In the genomic region with DNA sequence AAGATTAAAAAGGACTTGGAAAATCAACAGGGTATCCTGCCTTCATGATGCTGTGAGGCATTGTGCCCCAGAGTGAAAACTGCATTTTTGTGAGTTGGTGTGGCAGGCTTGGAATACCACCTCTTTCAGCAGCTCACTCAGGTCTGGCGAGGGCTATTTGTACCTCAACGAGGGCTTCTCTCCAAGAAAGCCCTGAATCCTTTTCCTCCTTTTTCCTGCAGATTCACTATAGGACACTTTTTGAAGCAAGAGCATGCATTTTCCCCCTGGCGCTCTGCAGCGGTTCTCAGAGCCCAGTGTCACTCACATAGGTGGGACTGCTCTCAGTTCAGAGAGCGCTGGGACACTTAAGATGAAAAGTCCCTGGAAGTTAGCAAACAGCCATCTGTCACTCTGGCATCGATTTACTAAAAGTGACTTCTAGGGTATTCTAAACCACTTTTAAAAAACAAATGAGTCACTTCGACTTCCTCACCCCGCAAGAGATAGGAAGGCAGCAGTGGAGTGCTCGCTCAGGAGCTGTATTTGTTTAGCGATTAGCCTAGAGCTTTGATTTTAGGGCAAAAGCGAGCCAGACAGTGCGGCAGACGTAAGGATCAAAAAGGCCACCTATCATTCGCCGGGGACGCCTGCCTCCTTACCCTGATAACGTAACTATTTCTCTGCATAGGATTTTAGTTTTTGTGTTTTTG, we compare ENCODE assay signal across 8 cellular contexts. TPM values are rescaled to one million over a fixed set of nuclear protein-coding genes. Genes with fewer than 3 reads are reported as not detected.
A peak's percentile ranks its signal among the peaks of the same experiment; 100 is the strongest.
DNase-seq lines count a peak whose midpoint lies in the region; ATAC-seq, FAIRE-seq and TF ChIP-seq lines count a peak whose summit lies in the region.

No MANE protein-coding gene starts in this region.

- POLR2A ChIA-PET in HEK293T (lab: Yijun Ruan, JAX) (interaction anchor here (0.7 to 1.0 kb wide), 2 partner anchors 9 to 17 kb away, joined by 3 read pairs; no protein-coding TSS in a partner anchor), HepG2 (lab: Yijun Ruan, JAX) (interaction anchor here (0.7 to 2.7 kb wide), 19 partner anchors 8 to 316 kb away, joined by 3 to 19 read pairs (median 4); a partner anchor contains a TSS)

- H3K4me2 ChIP-seq in HepG2 (ENCODE audit: low read depth, low read length) = peak overlapping the region; percentile 91

- TF ChIP-seq RAD21 in HepG2 (CRISPR knock-in tag; IDR thresholded peaks at IDR 0.05) = no peak

- H4K20me1 ChIP-seq in HepG2 (ENCODE audit: insufficient read depth, low read length) = peaks cover 10% of the 10 kb centered on the region

- intact Hi-C loops in ascending aorta (cut with DNase I) (no loop called here), HepG2 (cut with micrococcal nuclease; ENCODE audit: unreplicated experiment) (loop anchor here (1.0 to 10.0 kb wide), 2 partner anchors 97 to 284 kb away; a partner anchor contains a TSS), transverse colon (cut with DNase I; ENCODE audit: low total_unique reads) (no loop called here)

- no peaks in the 10 kb centered on the region for H3K9me3 ChIP-seq in ascending aorta
- peaks cover 28% of the 10 kb centered on the region for H3K9me3 ChIP-seq in HepG2 (ENCODE audit: low read length)
- peaks cover 4 to 16% of the 10 kb centered on the region in 2 donors for H3K9me3 ChIP-seq in transverse colon

- BruUV-seq in HepG2 (replicated peaks; lab: Mats Ljungman, UMichigan) = no TSS peak

- H3K27ac ChIP-seq in ACC112 (ENCODE audit: low read depth, low read length) (no peak overlapping the region), ascending aorta (peak overlapping the region in 1 of 2 donors; percentile 62), HepG2 (ENCODE audit: extremely low read length, insufficient read depth, low read length) (peak overlapping the region; percentile 82), transverse colon (peak overlapping the region in 1 of 4 donors; percentile 8)

- H3K36me3 ChIP-seq in ACC112 (ENCODE audit: insufficient read depth, low read length) = no peaks in the 10 kb centered on the region
- no peaks in the 10 kb centered on the region for H3K36me3 ChIP-seq in ascending aorta
- H3K36me3 ChIP-seq in HepG2 (replicated peaks in 1 of 2; ENCODE audit: control insufficient read depth in 1 of 2, insufficient read depth in 2 of 2, low read length in 2 of 2) = no peaks in the 10 kb centered on the region
- H3K36me3 ChIP-seq in transverse colon = no peaks in the 10 kb centered on the region

- H3K4me1 ChIP-seq in ACC112 (ENCODE audit: control insufficient read depth, insufficient read depth, low read length, unreplicated experiment) = peaks cover 4% of the 10 kb centered on the region
- no peaks in the 10 kb centered on the region for H3K4me1 ChIP-seq in ascending aorta
- peaks cover 38% of the 10 kb centered on the region for H3K4me1 ChIP-seq in HepG2 (ENCODE audit: insufficient read depth, low read length)
- H3K4me1 ChIP-seq in transverse colon = peaks cover 4 to 21% (median 13%) of the 10 kb centered on the region in 4 donors

- in situ Hi-C loops in HepG2 (cut with HindIII; ENCODE audit: extremely low pct_ligation_motif_present, low pct_unique_long_range_greater_than_20kb) = loop anchor here (5.0 kb wide), 1 partner anchor 277 kb away; no protein-coding TSS in a partner anchor
- in situ Hi-C loops in transverse colon (cut with MboI; ENCODE audit: low pct_ligation_motif_present in 1 of 4, low pct_unique_long_range_greater_than_20kb in 1 of 4, low sequenced_read_pairs in 3 of 4) = no loop called here

- H3K27me3 ChIP-seq in ACC112 (ENCODE audit: insufficient read depth, low read length) (peaks cover 70% of the 10 kb centered on the region), ascending aorta (no peaks in the 10 kb centered on the region), HepG2 (ENCODE audit: control insufficient read depth in 1 of 2, insufficient read depth in 2 of 2, low read length in 2 of 2) (no peaks in the 10 kb centered on the region; a peak in 2 of 5 replicates), transverse colon (peaks cover 69% of the 10 kb centered on the region)

- TF ChIP-seq CTCF in ascending aorta (IDR thresholded peaks at IDR 0.05) = no peak
- TF ChIP-seq CTCF in HepG2 (CRISPR knock-in tag; IDR thresholded peaks at IDR 0.05) = no peak
- TF ChIP-seq CTCF in transverse colon (IDR thresholded peaks at IDR 0.05) = no peak

- H2AFZ ChIP-seq in ACC112 (ENCODE audit: low read length, unreplicated experiment) (peak overlapping the region; percentile 34), HepG2 (ENCODE audit: low read length) (no peak overlapping the region)

- H3K79me2 ChIP-seq in ACC112 (ENCODE audit: control insufficient read depth, insufficient read depth, low read length, unreplicated experiment) (no peaks in the 10 kb centered on the region), HepG2 (ENCODE audit: insufficient read depth, low read length) (peaks cover 43% of the 10 kb centered on the region)

- ATAC-seq in HepG2 = peak; percentile 81
- no peak for ATAC-seq in HG02763 (IDR thresholded peaks at IDR 0.05; ENCODE audit: unreplicated experiment)

- peak; percentile 53 to 98; a peak in 3 of 4 replicates for TF ChIP-seq EP300 in HepG2 (IDR thresholded peaks at IDR 0.05; ENCODE audit: low read depth in 2 of 2, low read length in 2 of 2)
- TF ChIP-seq EP300 in HepG2 (CRISPR knock-in tag; IDR thresholded peaks at IDR 0.05; ENCODE audit: borderline replicate concordance) = peak; percentile 94
- no peak for TF ChIP-seq EP300 in transverse colon (IDR thresholded peaks at IDR 0.05; ENCODE audit: low read depth)

- 3% methylated on average over 12 of the region's 17 CpGs for WGBS in HepG2 (ENCODE audit: low lambda C conversion rate)
- 8 to 9% methylated on average over 17 of the region's 17 CpGs for WGBS in transverse colon (ENCODE audit: low coverage in 1 of 2), 2 donors

- peak overlapping the region; percentile 62 for H3K4me3 ChIP-seq in ACC112 (ENCODE audit: low read depth, low read length)
- H3K4me3 ChIP-seq in ascending aorta = peak overlapping the region; percentile 59 to 87
- H3K4me3 ChIP-seq in HepG2 (replicated peaks in 1 of 3; ENCODE audit: insufficient read depth in 1 of 3, low read depth in 2 of 3, low read length in 3 of 3) = peak overlapping the region; percentile 90 to 97 (median 91)
- peak overlapping the region in 3 of 4 donors; percentile 39 to 56 (median 43) for H3K4me3 ChIP-seq in transverse colon

- peak overlapping the region; percentile 89 for H3K9ac ChIP-seq in HepG2 (ENCODE audit: insufficient read depth, low read depth, low read length)

- FAIRE-seq in HepG2 (lab: Jason Lieb, UNC) = peak; percentile 88

- CTCF ChIA-PET in HEK293T (lab: Yijun Ruan, JAX) (no interaction called here), HepG2 (lab: Yijun Ruan, JAX; ENCODE audit: low intra/inter-chr PET ratio, low total read pairs) (no interaction called here)

- DNase-seq in HEK293T (ENCODE audit: extremely low spot score) (peak; percentile 26), ascending aorta (ENCODE audit: low spot score in 2 of 2) (no peak), HepG2 (ENCODE audit: low spot score) (peak; percentile 98), transverse colon (no peak), NCI-H2227 treated with DMSO at 0.1 percent for 48 hours (lab: John Stamatoyannopoulos, UW) (no peak), AML-193 (lab: John Stamatoyannopoulos, UW) (no peak)

- no peak for TF ChIP-seq POLR2A in HepG2 (IDR thresholded peaks at IDR 0.05; ENCODE audit: insufficient read depth in 1 of 2, low read depth in 2 of 2, low read length in 2 of 2)
- TF ChIP-seq POLR2A in transverse colon (IDR thresholded peaks at IDR 0.05) = no peak

TF ChIP-seq in HepG2, 621 proteins besides CTCF, POLR2A, EP300 and RAD21 (continues in another document):
- no peak for TF ChIP-seq ZSCAN21 (CRISPR knock-in tag; IDR thresholded peaks at IDR 0.05; ENCODE audit: borderline replicate concordance)
- peak; percentile 83 for TF ChIP-seq ZNF703 (CRISPR knock-in tag; IDR thresholded peaks at IDR 0.05; ENCODE audit: borderline replicate concordance)
- TF ChIP-seq MBNL3 (CRISPR knock-in tag; conservative IDR thresholded peaks at IDR 0.05) = no peak

RNA-seq across cellular contexts. Expression of a gene that starts 0.8 kb away (rescaled TPM):
- total RNA-seq in ascending aorta (1.5 TPM), HepG2 (2016; rRNA removed; fragmentation: Illumina TruSeq; extraction: Trizol) (20.6 and 37.0 TPM in 2 replicates), transverse colon (1 to 10 TPM in 2 of 4 donors, under 1 TPM in 2; 0.37 to 4.8 (median 1.0) TPM)
- total RNA-seq in HepG2 (2016; cell fraction: cytosol; rRNA removed; fragmentation: Illumina TruSeq; extraction: Trizol; ENCODE audit: low read depth) = 2.2 and 2.3 TPM in 2 replicates
- total RNA-seq in HepG2 (2016; cell fraction: insoluble cytoplasmic fraction; rRNA removed; fragmentation: Illumina TruSeq; extraction: Trizol) = 17.4 and 40.7 TPM in 2 replicates
- 8.7 and 9.5 TPM in 2 replicates for total RNA-seq in HepG2 (2016; cell fraction: membrane; rRNA removed; fragmentation: Illumina TruSeq; extraction: Trizol)
- 67.0 and 93.5 TPM in 2 replicates for total RNA-seq in HepG2 (2016; cell fraction: nucleus; rRNA removed; fragmentation: Illumina TruSeq; extraction: Trizol)
- polyA plus RNA-seq in HepG2 (2011; rRNA removed) = 69.5 and 121 TPM in 2 replicates
- 39.4 and 44.0 TPM in 2 replicates for polyA plus RNA-seq in HepG2 (2011; cell fraction: cytosol; rRNA removed)
- 186 and 299 TPM in 2 replicates for polyA plus RNA-seq in HepG2 (2011; cell fraction: nucleus; rRNA removed)
- polyA plus RNA-seq in HepG2 (2012) = 37.0 and 44.1 TPM in 2 replicates
- 1.5 and 1.6 TPM in 2 replicates for polyA plus RNA-seq in HepG2 (2016; cell fraction: cytosol; fragmentation: Illumina TruSeq; extraction: Trizol; ENCODE audit: low read depth)
- polyA plus RNA-seq in HepG2 (2016; cell fraction: insoluble cytoplasmic fraction; fragmentation: Illumina TruSeq; extraction: Trizol; ENCODE audit: low read depth) = 20.0 and 21.6 TPM in 2 replicates
- 4.0 TPM in 2 replicates for polyA plus RNA-seq in HepG2 (2016; cell fraction: membrane; fragmentation: Illumina TruSeq; extraction: Trizol; ENCODE audit: low read depth)
- 183 and 193 TPM in 2 replicates for polyA plus RNA-seq in HepG2 (2016; cell fraction: nucleus; fragmentation: Illumina TruSeq; extraction: Trizol; ENCODE audit: insufficient read depth, low read depth)
- polyA minus RNA-seq in HepG2 (2011; rRNA and poly(A)+ RNA removed; ENCODE audit: low replicate concordance) = 0.07 and 94.1 TPM in 2 replicates
- polyA minus RNA-seq in HepG2 (2011; cell fraction: cytosol; rRNA and poly(A)+ RNA removed) = 30.0 and 45.1 TPM in 2 replicates
- 81.4 and 117 TPM in 2 replicates for polyA minus RNA-seq in HepG2 (2011; cell fraction: nucleus; rRNA and poly(A)+ RNA removed)

Comparison
In these comparisons a context has a peak if more than half of its experiments do, and no peak if none do; other contexts are left out.
1. DNase-seq: peak in HEK293T (single experiment) and HepG2 (single experiment); none in ascending aorta (0 of 2), transverse colon (single experiment), NCI-H2227 treated with DMSO at 0.1 percent for 48 hours (single experiment) and AML-193 (0 of 2).
2. Peak in every context shown above with its lines, with median percentiles within 50 percentile points of each other: H3K4me3 ChIP-seq.